In genomic region chr5:119353686-119354366, GRCh38 we compare ENCODE assay signal across 8 cellular contexts. TPM values are rescaled to one million over a fixed set of nuclear protein-coding genes. Genes with fewer than 3 reads are reported as not detected.
DNase-seq lines count a peak whose midpoint lies in the region; ATAC-seq and TF ChIP-seq lines count a peak whose summit lies in the region.

No MANE protein-coding gene starts in this region.

- no peak for TF ChIP-seq POLR2A in breast epithelium (IDR thresholded peaks at IDR 0.05)

- peak overlapping the region; percentile 51 for H3K4me3 Mint-ChIP-seq in natural killer cell

- H3K27ac ChIP-seq in Karpas-422 (ENCODE audit: low read length) (peak overlapping the region; percentile 95), mammary epithelial cell (ENCODE audit: insufficient read depth, low read depth, low read length) (no peak overlapping the region), breast epithelium (no peak overlapping the region)

- H3K4me3 ChIP-seq in Karpas-422 (ENCODE audit: low read length) (peak overlapping the region; percentile 80), mammary epithelial cell (replicated peaks in 1 of 3; ENCODE audit: insufficient read depth in 1 of 3, low read depth in 2 of 3, low read length in 3 of 3) (no peak overlapping the region), breast epithelium (no peak overlapping the region)

- CTCF ChIA-PET in mammary epithelial cell (lab: Charles Lee; ENCODE audit: low non-redundant PET): no interaction called here

- no peak for TF ChIP-seq CTCF in natural killer cell (IDR thresholded peaks at IDR 0.05)
- TF ChIP-seq CTCF in mammary epithelial cell (conservative IDR thresholded peaks at IDR 0.05 in 1 of 2, IDR thresholded peaks at IDR 0.05 in 1 of 2; ENCODE audit: extremely low read depth in 1 of 2, insufficient read depth in 1 of 2, low read depth in 1 of 2, low read length in 2 of 2): no peak
- TF ChIP-seq CTCF in breast epithelium (IDR thresholded peaks at IDR 0.05): no peak

- H3K27me3 ChIP-seq in Karpas-422 (ENCODE audit: low read length) (no peaks in the 10 kb centered on the region), mammary epithelial cell (ENCODE audit: insufficient read depth, low read length) (no peaks in the 10 kb centered on the region), breast epithelium (no peaks in the 10 kb centered on the region)

- peaks cover 82 to 85% of the 10 kb centered on the region in 2 donors for H3K4me1 Mint-ChIP-seq in natural killer cell

- H2AFZ ChIP-seq in Karpas-422 (ENCODE audit: low read length): 0 out of 2 replicates have a peak overlapping the region, but pooled peaks have one; percentile 39
- no peak overlapping the region for H2AFZ ChIP-seq in mammary epithelial cell (ENCODE audit: low read depth, low read length)

- 100% methylated on average over 5 of the region's 5 CpGs for WGBS in mammary epithelial cell (ENCODE audit: low coverage, missing lambda C conversion rate)

- DNase-seq in Karpas-422 (peak; percentile 69), natural killer cell (no peak), mammary epithelial cell (no peak), NCI-H146 treated with DMSO at 0.1 percent for 48 hours (lab: John Stamatoyannopoulos, UW; ENCODE audit: unreplicated experiment) (no peak), AG08396 (ENCODE audit: low spot score) (no peak), breast epithelium (ENCODE audit: low spot score in 2 of 2) (no peak)

- ATAC-seq in GM18870 (IDR thresholded peaks at IDR 0.05; ENCODE audit: unreplicated experiment): peak; percentile 75
- ATAC-seq in GM21825 (IDR thresholded peaks at IDR 0.05; ENCODE audit: unreplicated experiment): peak; percentile 62
- ATAC-seq in natural killer cell: peak in 1 of 3 donors; percentile 42

- peak overlapping the region; percentile 25 to 89 for H3K27ac Mint-ChIP-seq in natural killer cell

- peaks cover 14% of the 10 kb centered on the region for H3K79me2 ChIP-seq in Karpas-422 (ENCODE audit: low read length)
- H3K79me2 ChIP-seq in mammary epithelial cell (ENCODE audit: insufficient read depth, low read length): peaks cover 43% of the 10 kb centered on the region

- in situ Hi-C loops in mammary epithelial cell (cut with MboI; ENCODE audit: low sequenced_read_pairs in 2 of 2): no loop called here

- H3K9me3 Mint-ChIP-seq in natural killer cell: no peaks in the 10 kb centered on the region

- no TSS peak for BruUV-seq in mammary epithelial cell (replicated peaks; lab: Mats Ljungman, UMichigan)

- no peaks in the 10 kb centered on the region for H3K9me2 ChIP-seq in Karpas-422 (replicated peaks; ENCODE audit: insufficient read depth, low read length)

- no peaks in the 10 kb centered on the region for H3K36me3 Mint-ChIP-seq in natural killer cell

- H3K36me3 ChIP-seq in Karpas-422 (ENCODE audit: insufficient read depth, low read length) (no peaks in the 10 kb centered on the region), mammary epithelial cell (ENCODE audit: insufficient read depth, low read length) (no peaks in the 10 kb centered on the region), breast epithelium (no peaks in the 10 kb centered on the region)

- intact Hi-C loops in natural killer cell (cut with micrococcal nuclease) (no loop called here), mammary epithelial cell (cut with micrococcal nuclease) (no loop called here), breast epithelium (cut with DNase I; ENCODE audit: low total_unique reads) (no loop called here)

- H3K4me1 ChIP-seq in Karpas-422 (ENCODE audit: low read length): peaks cover 86% of the 10 kb centered on the region
- H3K4me1 ChIP-seq in mammary epithelial cell (ENCODE audit: insufficient read depth, low read length): peaks cover 19% of the 10 kb centered on the region
- H3K4me1 ChIP-seq in breast epithelium: no peaks in the 10 kb centered on the region

- H3K4me2 ChIP-seq in Karpas-422 (ENCODE audit: low read depth, low read length, poor library complexity, severe bottlenecking) (peak overlapping the region; percentile 94), mammary epithelial cell (ENCODE audit: insufficient read depth, low read depth, low read length) (no peak overlapping the region)

- H3K27me3 Mint-ChIP-seq in natural killer cell (ENCODE audit: low read depth in 2 of 2): no peaks in the 10 kb centered on the region

- H3K9me3 ChIP-seq in Karpas-422 (ENCODE audit: low read length): no peaks in the 10 kb centered on the region
- no peaks in the 10 kb centered on the region for H3K9me3 ChIP-seq in mammary epithelial cell (replicated peaks; ENCODE audit: insufficient read depth, low read length)
- no peaks in the 10 kb centered on the region for H3K9me3 ChIP-seq in breast epithelium

- peak overlapping the region; percentile 46 for H3K9ac ChIP-seq in Karpas-422 (ENCODE audit: low read length)
- H3K9ac ChIP-seq in mammary epithelial cell (ENCODE audit: insufficient read depth, low read length): no peak overlapping the region

- dilution Hi-C loops in mammary epithelial cell (cut with HindIII; ENCODE audit: low sequenced_read_pairs): no loop called here

- H4K20me1 ChIP-seq in Karpas-422 (ENCODE audit: insufficient read depth, low read depth, low read length) (peaks cover 9% of the 10 kb centered on the region), mammary epithelial cell (ENCODE audit: insufficient read depth, low read length) (no peaks in the 10 kb centered on the region)

RNA-seq across cellular contexts. Expression of gene TNFAIP8, which starts 2.0 kb away (rescaled TPM):
- total RNA-seq in Karpas-422 (2014; rRNA removed; shearing (Covaris generic); ENCODE audit: low replicate concordance): 34.5 and 58.7 TPM in 2 replicates
- total RNA-seq in natural killer cell: 10 to 100 TPM; 47.6 to 87.5 (median 76.3) TPM
- total RNA-seq in mammary epithelial cell: 10 to 100 TPM; 11.3 to 15.9 TPM
- 15.4 TPM for polyA plus RNA-seq in mammary epithelial cell
- 7.1 TPM for polyA minus RNA-seq in mammary epithelial cell
- 100 to 1,000 TPM in 1 of 3 donors, 10 to 100 TPM in 2; 35.4 to 167 (median 37.3) TPM for total RNA-seq in breast epithelium
